9 cellular contexts compared by ENCODE assay signal in genomic region chr11:67640021-67640757, GRCh38. TPM values are rescaled to one million over a fixed set of nuclear protein-coding genes. Genes with fewer than 3 reads are reported as not detected.
DNase-seq lines count a peak whose midpoint lies in the region; ATAC-seq and TF ChIP-seq lines count a peak whose summit lies in the region.
"Had no signal": no experiment of that assay in that cellular context is flagged by ENCODE, and none has a peak within 500 bp of the region (broad histone marks: within the 10 kb centered on the region; RNA-seq: fewer than 3 reads in every experiment).

No MANE protein-coding gene starts in this region.

- DNase-seq in T-helper 2 cell (peak in 4 of 5 experiments; percentile 18 to 73 (median 50)), NCI-H510A (lab: John Stamatoyannopoulos, UW) (peak; percentile 25), epithelial cell of proximal tubule (ENCODE audit: low read depth) (no peak), tibial nerve (ENCODE audit: low spot score in 2 of 2) (peak in 1 of 2 donors; percentile 59)
- no peak for DNase-seq in T-helper 2 cell treated with Interferon-gamma antibody and Interleukin-4, amounts not matched to agents 5 μg/mL and 100 μg/mL, for 36 hours (ENCODE audit: low spot score)
- DNase-seq in activated CD8-positive, alpha-beta memory T cell treated with anti-CD3 and anti-CD28 coated beads, Interleukin-2, amount 50 U/mL, for 48 hours: peak; percentile 74
- DNase-seq in naive thymus-derived CD8-positive, alpha-beta T cell: peak in 9 of 10 donors; percentile 41 to 73 (median 52)

- no peak overlapping the region for H3K27ac ChIP-seq in tibial nerve

- peaks cover 7% of the 10 kb centered on the region for H3K4me1 Mint-ChIP-seq in T-helper 2 cell treated with Interferon-gamma antibody and Interleukin-4, amounts not matched to agents 5 μg/mL and 100 μg/mL, for 36 hours (ENCODE audit: low read depth)
- peaks cover 0 to 7% (median 3%) of the 10 kb centered on the region in 4 donors for H3K4me1 Mint-ChIP-seq in naive thymus-derived CD8-positive, alpha-beta T cell

- H3K36me3 Mint-ChIP-seq in T-helper 2 cell treated with Interferon-gamma antibody and Interleukin-4, amounts not matched to agents 5 μg/mL and 100 μg/mL, for 36 hours (ENCODE audit: low read depth): no peaks in the 10 kb centered on the region
- H3K36me3 Mint-ChIP-seq in naive thymus-derived CD8-positive, alpha-beta T cell: no peaks in the 10 kb centered on the region

- TF ChIP-seq POLR2A in tibial nerve (IDR thresholded peaks at IDR 0.05): no peak

- peaks cover 0 to 18% of the 10 kb centered on the region in 2 donors for H3K27me3 ChIP-seq in tibial nerve

- no peaks in the 10 kb centered on the region for H3K27me3 Mint-ChIP-seq in T-helper 2 cell treated with Interferon-gamma antibody and Interleukin-4, amounts not matched to agents 5 μg/mL and 100 μg/mL, for 36 hours (ENCODE audit: low read depth)
- peaks cover 0 to 3% (median 0%) of the 10 kb centered on the region in 5 donors for H3K27me3 Mint-ChIP-seq in naive thymus-derived CD8-positive, alpha-beta T cell

- TF ChIP-seq EP300 in tibial nerve (IDR thresholded peaks at IDR 0.05): no peak

- no peak overlapping the region for H3K4me3 Mint-ChIP-seq in T-helper 2 cell treated with Interferon-gamma antibody and Interleukin-4, amounts not matched to agents 5 μg/mL and 100 μg/mL, for 36 hours
- no peak overlapping the region for H3K4me3 Mint-ChIP-seq in naive thymus-derived CD8-positive, alpha-beta T cell

- peak; percentile 90 to 91 for ATAC-seq in naive thymus-derived CD8-positive, alpha-beta T cell
- ATAC-seq in GM21825 (IDR thresholded peaks at IDR 0.05; ENCODE audit: unreplicated experiment): no peak

- TF ChIP-seq CTCF in epithelial cell of proximal tubule (conservative IDR thresholded peaks at IDR 0.05; ENCODE audit: low read depth, low read length): peak; percentile 77
- TF ChIP-seq CTCF in tibial nerve (IDR thresholded peaks at IDR 0.05): peak; percentile 52 to 70 (median 57)

- 40 to 44% methylated on average over 20 to 22 of the region's 23 CpGs for WGBS in tibial nerve, 2 donors

- no peak overlapping the region for H3K4me3 ChIP-seq in epithelial cell of proximal tubule (ENCODE audit: low read depth, low read length)
- H3K4me3 ChIP-seq in tibial nerve: no peak overlapping the region

- POLR2A ChIA-PET in naive thymus-derived CD8-positive, alpha-beta T cell (lab: Charles Lee): no interaction called here

- no peak overlapping the region for H3K27ac Mint-ChIP-seq in T-helper 2 cell treated with Interferon-gamma antibody and Interleukin-4, amounts not matched to agents 5 μg/mL and 100 μg/mL, for 36 hours
- no peak overlapping the region for H3K27ac Mint-ChIP-seq in naive thymus-derived CD8-positive, alpha-beta T cell

- H3K36me3 ChIP-seq in tibial nerve: no peaks in the 10 kb centered on the region

- peaks cover 0 to 9% (median 0%) of the 10 kb centered on the region in 4 donors for H3K9me3 ChIP-seq in tibial nerve

- no peaks in the 10 kb centered on the region for H3K9me3 Mint-ChIP-seq in T-helper 2 cell treated with Interferon-gamma antibody and Interleukin-4, amounts not matched to agents 5 μg/mL and 100 μg/mL, for 36 hours
- H3K9me3 Mint-ChIP-seq in naive thymus-derived CD8-positive, alpha-beta T cell: no peaks in the 10 kb centered on the region

- peaks cover 0 to 8% (median 0%) of the 10 kb centered on the region in 4 donors for H3K4me1 ChIP-seq in tibial nerve

RNA-seq across cellular contexts. Expression of gene TBX10, which starts 0.6 kb away (rescaled TPM):
- total RNA-seq in epithelial cell of proximal tubule (not detected in 2 replicates), tibial nerve (not detected)
- total RNA-seq in naive thymus-derived CD8-positive, alpha-beta T cell: not detected
- not detected for polyA plus RNA-seq in naive thymus-derived CD8-positive, alpha-beta T cell
- polyA plus RNA-seq: esophagus had no signal

RNA-seq across cellular contexts. Expression of gene ACY3, which starts 10.3 kb away (rescaled TPM):
- total RNA-seq in epithelial cell of proximal tubule (not detected in 2 replicates), tibial nerve (under 1 TPM in 1 of 4 donors, not detected in 3; 0.44 TPM)
- total RNA-seq in naive thymus-derived CD8-positive, alpha-beta T cell: not detected
- under 1 TPM in 2 of 3 donors, not detected in 1; 0.29 to 0.64 TPM for polyA plus RNA-seq in naive thymus-derived CD8-positive, alpha-beta T cell

RNA-seq across cellular contexts. Expression of gene NUDT8, which starts 10.5 kb away (rescaled TPM):
- 23.4 and 29.3 TPM in 2 replicates for total RNA-seq in epithelial cell of proximal tubule
- total RNA-seq in naive thymus-derived CD8-positive, alpha-beta T cell: 1 to 10 TPM; 2.0 to 3.2 TPM
- 1 to 10 TPM; 2.7 to 3.1 (median 2.7) TPM for polyA plus RNA-seq in naive thymus-derived CD8-positive, alpha-beta T cell
- total RNA-seq in tibial nerve: 10 to 100 TPM; 11.0 to 21.3 (median 20.0) TPM

RNA-seq across cellular contexts. Expression of gene NDUFV1, which starts 33.5 kb away (rescaled TPM):
- total RNA-seq in epithelial cell of proximal tubule (226 and 258 TPM in 2 replicates), tibial nerve (100 to 1,000 TPM; 282 to 357 (median 323) TPM)
- total RNA-seq in naive thymus-derived CD8-positive, alpha-beta T cell: 100 to 1,000 TPM; 197 to 199 TPM
- polyA plus RNA-seq in naive thymus-derived CD8-positive, alpha-beta T cell: 100 to 1,000 TPM; 122 to 123 (median 122) TPM

RNA-seq across cellular contexts. Expression of gene ALDH3B2, which starts 34.2 kb away (rescaled TPM):
- total RNA-seq in epithelial cell of proximal tubule (0.51 TPM in 1 of 2 replicates, not detected in the other), tibial nerve (not detected)
- total RNA-seq in naive thymus-derived CD8-positive, alpha-beta T cell: not detected
- not detected for polyA plus RNA-seq in naive thymus-derived CD8-positive, alpha-beta T cell

Comparison
In these comparisons a context has a peak if more than half of its experiments do, and no peak if none do; other contexts are left out.
1. DNase-seq: peak in T-helper 2 cell (4 of 5), NCI-H510A (single experiment), activated CD8-positive, alpha-beta memory T cell treated with anti-CD3 and anti-CD28 coated beads, Interleukin-2, amount 50 U/mL, for 48 hours (single experiment) and naive thymus-derived CD8-positive, alpha-beta T cell (9 of 10); none in T-helper 2 cell treated with Interferon-gamma antibody and Interleukin-4, amounts not matched to agents 5 μg/mL and 100 μg/mL, for 36 hours (single experiment) and epithelial cell of proximal tubule (single experiment).